ENCODE assay signal across 4 cellular contexts in the genomic region with DNA sequence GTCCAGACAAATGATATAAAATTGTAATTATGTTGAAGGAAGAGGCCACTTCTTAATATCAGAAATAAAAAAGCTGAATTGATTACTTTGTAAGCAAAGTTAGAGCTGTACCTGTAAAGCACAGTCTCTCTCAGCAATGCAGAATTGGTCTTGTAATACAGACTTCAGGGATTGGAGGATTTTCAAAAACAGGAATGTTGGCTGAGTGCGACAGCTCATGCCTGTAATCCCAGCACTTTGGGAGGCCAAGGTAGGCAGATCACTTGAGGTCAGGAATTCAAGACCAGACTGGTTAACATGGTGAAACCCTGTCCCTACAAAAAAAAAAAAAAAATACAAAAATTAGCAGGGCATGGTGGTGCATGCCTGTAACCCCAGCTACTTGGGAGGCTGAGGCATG. TPM values are rescaled to one million over a fixed set of nuclear protein-coding genes. Genes with fewer than 3 reads are reported as not detected.
A peak's percentile ranks its signal among the peaks of the same experiment; 100 is the strongest.
DNase-seq lines count a peak whose midpoint lies in the region; ATAC-seq, FAIRE-seq and TF ChIP-seq lines count a peak whose summit lies in the region.
"Not testable (repeated sequence)": the region's sequence is repeated elsewhere in the genome, so short reads cannot be mapped to it uniquely, and the experiment has no call there.
"Had no signal": no experiment of that assay in that cellular context is flagged by ENCODE, and none has a peak within 500 bp of the region (broad histone marks: within the 10 kb centered on the region; RNA-seq: fewer than 3 reads in every experiment).

No MANE protein-coding gene starts in this region.

- TF ChIP-seq CTCF in bronchial epithelial cell (IDR thresholded peaks at IDR 0.05; ENCODE audit: insufficient read depth, low read length, severe bottlenecking); epithelial cell of esophagus (IDR thresholded peaks at IDR 0.05; ENCODE audit: insufficient read depth, low read depth, low read length, missing control alignments): not testable (repeated sequence)

- DNase-seq in bronchial epithelial cell (ENCODE audit: low read depth) = peak; percentile 69
- peak; percentile 59 for DNase-seq in epithelial cell of esophagus (ENCODE audit: low read depth)

- H3K4me3 ChIP-seq in bronchial epithelial cell (ENCODE audit: low read depth, low read length); epithelial cell of esophagus (ENCODE audit: low read length): not testable (repeated sequence)

- not testable (repeated sequence) for FAIRE-seq in bronchial epithelial cell (lab: Jason Lieb, UNC)

- peak; percentile 27 for ATAC-seq in esophagus mucosa

- H3K27me3 ChIP-seq in bronchial epithelial cell (ENCODE audit: control insufficient read depth, insufficient read depth, low read length) = not testable (repeated sequence)

- H3K36me3 ChIP-seq in bronchial epithelial cell (ENCODE audit: control insufficient read depth, insufficient read depth, low read length) = not testable (repeated sequence)

RNA-seq across cellular contexts. Expression of a gene that starts 10.3 kb away (rescaled TPM):
- 43.7 and 99.5 TPM in 2 replicates for total RNA-seq in bronchial epithelial cell
- total RNA-seq in esophagus mucosa = 61.6 TPM

RNA-seq across cellular contexts. Expression of a gene that starts 17.8 kb away (rescaled TPM):
- total RNA-seq in bronchial epithelial cell = 1.6 and 2.4 TPM in 2 replicates
- total RNA-seq in esophagus mucosa = 0.84 TPM
- total RNA-seq: CD4-positive, CD25-positive, alpha-beta regulatory T cell had no signal
